13 cellular contexts compared by ENCODE assay signal in the genomic region with DNA sequence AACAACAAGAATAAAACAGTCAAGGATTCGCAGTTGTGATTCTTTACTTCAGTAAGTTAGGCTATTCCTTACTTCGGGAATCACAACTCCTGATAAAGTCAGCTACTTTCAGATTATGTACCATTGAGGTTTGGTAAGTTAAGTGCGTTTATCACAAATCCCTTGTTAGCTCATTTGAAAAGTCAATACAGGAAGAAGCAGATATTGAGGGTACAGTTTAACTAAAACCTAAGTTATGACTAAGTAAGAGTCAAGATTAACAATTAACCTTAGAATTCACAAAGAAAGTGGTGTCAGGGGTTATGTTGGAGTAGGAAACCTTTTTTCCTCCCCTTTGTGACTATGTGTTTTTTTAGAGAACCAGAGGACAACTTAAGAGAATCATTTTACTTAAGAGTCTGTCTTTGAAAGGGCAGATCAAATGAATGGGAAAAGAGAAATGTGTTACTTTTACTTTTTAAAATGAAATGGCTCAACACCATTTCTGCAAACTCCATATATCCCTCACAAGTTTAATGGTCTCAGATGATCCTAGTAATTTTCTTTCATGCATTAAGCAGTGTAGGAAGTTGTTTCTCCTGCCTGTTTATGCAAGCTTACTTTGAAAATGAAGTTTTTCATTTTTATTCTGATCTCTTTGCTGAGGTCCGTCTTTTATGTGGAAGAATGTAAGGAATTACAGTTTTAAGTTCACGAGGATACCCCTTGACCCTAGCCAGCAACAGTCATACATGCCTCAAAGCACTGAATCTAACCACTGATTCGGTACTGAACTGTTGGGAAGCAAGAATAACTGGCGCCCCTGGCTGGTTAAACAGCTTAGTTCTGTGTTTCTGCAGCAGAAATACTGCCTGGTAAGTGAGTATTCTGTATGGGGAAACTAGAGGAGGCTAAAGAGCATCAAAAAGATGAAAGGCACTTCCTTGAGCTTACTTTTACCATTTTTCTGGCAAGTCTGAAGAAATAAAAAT.
DNase-seq lines count a peak whose midpoint lies in the region; FAIRE-seq and TF ChIP-seq lines count a peak whose summit lies in the region.
"Had no signal": no experiment of that assay in that cellular context is flagged by ENCODE, and none has a peak within 500 bp of the region (broad histone marks: within the 10 kb centered on the region; RNA-seq: fewer than 3 reads in every experiment).

No MANE protein-coding gene starts in this region.

- H3K9ac ChIP-seq in mesenchymal stem cell (ENCODE audit: low read length) = no peak overlapping the region

- no peak overlapping the region for H2AFZ ChIP-seq in mesenchymal stem cell (ENCODE audit: low read depth, low read length)

- 69% methylated on average over 6 of the region's 7 CpGs for WGBS in mesenchymal stem cell

- H3K4me3 ChIP-seq in AG10803 (ENCODE audit: low read length) (no peak overlapping the region), mesenchymal stem cell (ENCODE audit: insufficient read depth in 1 of 2, low read depth in 1 of 2, low read length in 2 of 2) (no peak overlapping the region)

- H3K36me3 ChIP-seq in mesenchymal stem cell (ENCODE audit: control insufficient read depth in 1 of 2, insufficient read depth in 2 of 2, low read depth in 1 of 2, low read length in 2 of 2) = no peaks in the 10 kb centered on the region

- H3K4me1 ChIP-seq in mesenchymal stem cell (ENCODE audit: control insufficient read depth, insufficient read depth, low read depth, low read length) = peaks cover 2% of the 10 kb centered on the region

- H4K91ac ChIP-seq in mesenchymal stem cell (ENCODE audit: low read length) = no peak overlapping the region

- no peak overlapping the region for H2BK120ac ChIP-seq in mesenchymal stem cell (ENCODE audit: low read depth, low read length)

- DNase-seq in AG10803 (ENCODE audit: low read depth) = peak; percentile 27
- DNase-seq in HPDE6-E6E7 (ENCODE audit: extremely low spot score) = peak; percentile 3
- DNase-seq in mesenchymal stem cell = peak; percentile 46
- no peak for DNase-seq in amygdala (lab: John Stamatoyannopoulos, UW)
- DNase-seq in cerebellar nuclear complex (lab: John Stamatoyannopoulos, UW) = no peak
- no peak for DNase-seq in NCI-H2171 (lab: John Stamatoyannopoulos, UW)
- no peak for DNase-seq in NCI-H1105 (lab: John Stamatoyannopoulos, UW)
- DNase-seq: activated T-cell treated with anti-CD3 and anti-CD28 coated beads, Interleukin-2, amount 50 U/mL, for 24 hours; CD4-positive, alpha-beta memory T cell; NCI-H510A; stimulated activated CD4-positive, alpha-beta T cell treated with anti-CD3 and anti-CD28 coated beads, Interleukin-12 subunit alpha, Interleukin-12 subunit beta, amount 100 ng/mL, for 4 hours; T-helper 17 cell had no signal

- no peak overlapping the region for H3K4ac ChIP-seq in mesenchymal stem cell (ENCODE audit: low read depth in 1 of 2, low read length in 2 of 2)

- no peak overlapping the region for H3K14ac ChIP-seq in mesenchymal stem cell (ENCODE audit: low read length in 2 of 2)

- H3K18ac ChIP-seq in mesenchymal stem cell (ENCODE audit: low read depth in 1 of 2, low read length in 2 of 2) = no peak overlapping the region

- no peak overlapping the region for H2BK12ac ChIP-seq in mesenchymal stem cell (ENCODE audit: low read length in 2 of 2)

- TF ChIP-seq CTCF in AG10803 (conservative IDR thresholded peaks at IDR 0.05; ENCODE audit: low read length) = peak; percentile 23

- no peak overlapping the region for H3K4me2 ChIP-seq in mesenchymal stem cell (ENCODE audit: low read length, poor library complexity, severe bottlenecking)

- no peak overlapping the region for H2BK5ac ChIP-seq in mesenchymal stem cell (ENCODE audit: low read depth, low read length, poor library complexity, severe bottlenecking)

- H2AK5ac ChIP-seq in mesenchymal stem cell (ENCODE audit: low read length, severe bottlenecking) = no peak overlapping the region

- no peaks in the 10 kb centered on the region for H3K27me3 ChIP-seq in mesenchymal stem cell (ENCODE audit: control insufficient read depth in 1 of 2, insufficient read depth in 1 of 2, low read length in 2 of 2)

- FAIRE-seq in colon (lab: Jason Lieb, UNC) = peak; percentile 61

- no peaks in the 10 kb centered on the region for H3K79me1 ChIP-seq in mesenchymal stem cell (replicated peaks; ENCODE audit: low read length, poor library complexity, severe bottlenecking)

- no peak overlapping the region for H4K8ac ChIP-seq in mesenchymal stem cell (ENCODE audit: low read length)

- no peak overlapping the region for H2BK15ac ChIP-seq in mesenchymal stem cell (ENCODE audit: low read depth, poor library complexity, severe bottlenecking)

- H3K27ac ChIP-seq in mesenchymal stem cell (ENCODE audit: low read length, poor library complexity, severe bottlenecking) = peak overlapping the region; percentile 85

- H3K23ac ChIP-seq in mesenchymal stem cell (ENCODE audit: low read length in 2 of 2) = no peak overlapping the region

- H3K9me3 ChIP-seq in mesenchymal stem cell (ENCODE audit: control insufficient read depth, low read length) = no peaks in the 10 kb centered on the region

Comparison
In these comparisons a context has a peak if more than half of its experiments do, and no peak if none do; other contexts are left out.
1. DNase-seq: peak in AG10803 (single experiment), HPDE6-E6E7 (single experiment) and mesenchymal stem cell (single experiment); none in amygdala (0 of 56), cerebellar nuclear complex (0 of 2), NCI-H2171 (single experiment) and NCI-H1105 (single experiment).